In the genomic region with DNA sequence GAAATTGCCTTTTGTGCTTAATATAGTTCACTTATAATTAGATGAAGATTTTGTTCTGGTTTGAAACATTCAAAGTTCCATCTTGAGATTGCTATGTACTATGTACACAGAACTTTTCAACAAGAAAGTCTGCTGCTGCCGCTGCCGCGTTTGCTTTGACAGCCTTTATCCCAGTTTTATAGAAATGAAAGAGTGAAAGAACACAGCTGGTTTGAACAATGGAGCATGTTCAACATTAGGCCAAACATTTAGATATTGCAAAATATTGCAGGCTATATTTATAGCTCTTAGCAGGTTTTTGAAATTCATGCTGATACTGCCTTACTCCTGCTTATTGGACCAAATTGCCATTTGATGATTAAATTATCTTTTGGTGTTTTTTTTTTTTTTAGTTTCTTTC, we compare ENCODE assay signal across 1 cellular context.
TF ChIP-seq lines count a peak whose summit lies in the region.

No MANE protein-coding gene starts in this region.

TF ChIP-seq in IMR-90, 13 proteins besides CTCF, POLR2A, EP300 and RAD21 (continued from another document):
- no peak for TF ChIP-seq ELK1 (IDR thresholded peaks at IDR 0.05; ENCODE audit: borderline replicate concordance, low read depth, low read length)
- TF ChIP-seq RFX5 (IDR thresholded peaks at IDR 0.05; ENCODE audit: low read depth, low read length): no peak
- TF ChIP-seq MAZ (IDR thresholded peaks at IDR 0.05; ENCODE audit: borderline replicate concordance, low read depth, low read length): no peak
- TF ChIP-seq FOS (IDR thresholded peaks at IDR 0.05; ENCODE audit: low read depth, low read length): no peak
- no peak for TF ChIP-seq MAFK (IDR thresholded peaks at IDR 0.05; ENCODE audit: low read depth, low read length)
